In genomic region chr1:205665216-205665757, GRCh38 we compare ENCODE assay signal across 1 cellular context.
TF ChIP-seq lines count a peak whose summit lies in the region.

No MANE protein-coding gene starts in this region.

TF ChIP-seq in GM12878, 131 proteins besides CTCF, POLR2A, EP300 and RAD21:
- TF ChIP-seq EED (IDR thresholded peaks at IDR 0.05; ENCODE audit: low read depth) (peak; percentile 79), IKZF2 (IDR thresholded peaks at IDR 0.05) (peak; percentile 46 to 55; a peak in 2 of 4 replicates), TCF12 (IDR thresholded peaks at IDR 0.05; ENCODE audit: low read depth, low read length) (0 out of 2 replicates have a peak, but pooled peaks have one; percentile 37), RUNX3 (IDR thresholded peaks at IDR 0.05; ENCODE audit: low read length) (peak; percentile 66), RAD51 (IDR thresholded peaks at IDR 0.05) (peak; percentile 50; the same call in 1 of the 2 replicates), TCF3 (IDR thresholded peaks at IDR 0.05; ENCODE audit: borderline replicate concordance, insufficient read depth, low read depth, low read length) (peak; percentile 87), CEBPB (IDR thresholded peaks at IDR 0.05; ENCODE audit: borderline replicate concordance in 1 of 2, low read depth in 2 of 2, low read length in 2 of 2) (no peak), BHLHE40 (IDR thresholded peaks at IDR 0.05; ENCODE audit: borderline replicate concordance in 1 of 2, low read depth in 2 of 2, low read length in 1 of 2) (peak in 1 of 2 experiments; percentile 61; a peak in 1 of 4 replicates), IKZF1 (conservative IDR thresholded peaks at IDR 0.05) (peak; percentile 47), PBX3 (IDR thresholded peaks at IDR 0.05; ENCODE audit: insufficient replicate concordance, low read depth, low read length) (no peak), RCOR1 (conservative IDR thresholded peaks at IDR 0.05; ENCODE audit: low read depth, low read length) (no peak)
- TF ChIP-seq, protein P1, sequence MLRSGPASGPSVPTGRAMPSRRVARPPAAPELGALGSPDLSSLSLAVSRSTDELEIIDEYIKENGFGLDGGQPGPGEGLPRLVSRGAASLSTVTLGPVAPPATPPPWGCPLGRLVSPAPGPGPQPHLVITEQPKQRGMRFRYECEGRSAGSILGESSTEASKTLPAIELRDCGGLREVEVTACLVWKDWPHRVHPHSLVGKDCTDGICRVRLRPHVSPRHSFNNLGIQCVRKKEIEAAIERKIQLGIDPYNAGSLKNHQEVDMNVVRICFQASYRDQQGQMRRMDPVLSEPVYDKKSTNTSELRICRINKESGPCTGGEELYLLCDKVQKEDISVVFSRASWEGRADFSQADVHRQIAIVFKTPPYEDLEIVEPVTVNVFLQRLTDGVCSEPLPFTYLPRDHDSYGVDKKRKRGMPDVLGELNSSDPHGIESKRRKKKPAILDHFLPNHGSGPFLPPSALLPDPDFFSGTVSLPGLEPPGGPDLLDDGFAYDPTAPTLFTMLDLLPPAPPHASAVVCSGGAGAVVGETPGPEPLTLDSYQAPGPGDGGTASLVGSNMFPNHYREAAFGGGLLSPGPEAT (IDR thresholded peaks at IDR 0.05; ENCODE audit: low read depth), result 0 out of 2 replicates have a peak, but pooled peaks have one; percentile 22
- TF ChIP-seq, protein P2, sequence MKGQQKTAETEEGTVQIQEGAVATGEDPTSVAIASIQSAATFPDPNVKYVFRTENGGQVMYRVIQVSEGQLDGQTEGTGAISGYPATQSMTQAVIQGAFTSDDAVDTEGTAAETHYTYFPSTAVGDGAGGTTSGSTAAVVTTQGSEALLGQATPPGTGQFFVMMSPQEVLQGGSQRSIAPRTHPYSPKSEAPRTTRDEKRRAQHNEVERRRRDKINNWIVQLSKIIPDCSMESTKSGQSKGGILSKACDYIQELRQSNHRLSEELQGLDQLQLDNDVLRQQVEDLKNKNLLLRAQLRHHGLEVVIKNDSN (IDR thresholded peaks at IDR 0.05; ENCODE audit: borderline replicate concordance, extremely low read length, insufficient read depth, low read depth, low read length), result peak; percentile 58
- TF ChIP-seq, protein P3, sequence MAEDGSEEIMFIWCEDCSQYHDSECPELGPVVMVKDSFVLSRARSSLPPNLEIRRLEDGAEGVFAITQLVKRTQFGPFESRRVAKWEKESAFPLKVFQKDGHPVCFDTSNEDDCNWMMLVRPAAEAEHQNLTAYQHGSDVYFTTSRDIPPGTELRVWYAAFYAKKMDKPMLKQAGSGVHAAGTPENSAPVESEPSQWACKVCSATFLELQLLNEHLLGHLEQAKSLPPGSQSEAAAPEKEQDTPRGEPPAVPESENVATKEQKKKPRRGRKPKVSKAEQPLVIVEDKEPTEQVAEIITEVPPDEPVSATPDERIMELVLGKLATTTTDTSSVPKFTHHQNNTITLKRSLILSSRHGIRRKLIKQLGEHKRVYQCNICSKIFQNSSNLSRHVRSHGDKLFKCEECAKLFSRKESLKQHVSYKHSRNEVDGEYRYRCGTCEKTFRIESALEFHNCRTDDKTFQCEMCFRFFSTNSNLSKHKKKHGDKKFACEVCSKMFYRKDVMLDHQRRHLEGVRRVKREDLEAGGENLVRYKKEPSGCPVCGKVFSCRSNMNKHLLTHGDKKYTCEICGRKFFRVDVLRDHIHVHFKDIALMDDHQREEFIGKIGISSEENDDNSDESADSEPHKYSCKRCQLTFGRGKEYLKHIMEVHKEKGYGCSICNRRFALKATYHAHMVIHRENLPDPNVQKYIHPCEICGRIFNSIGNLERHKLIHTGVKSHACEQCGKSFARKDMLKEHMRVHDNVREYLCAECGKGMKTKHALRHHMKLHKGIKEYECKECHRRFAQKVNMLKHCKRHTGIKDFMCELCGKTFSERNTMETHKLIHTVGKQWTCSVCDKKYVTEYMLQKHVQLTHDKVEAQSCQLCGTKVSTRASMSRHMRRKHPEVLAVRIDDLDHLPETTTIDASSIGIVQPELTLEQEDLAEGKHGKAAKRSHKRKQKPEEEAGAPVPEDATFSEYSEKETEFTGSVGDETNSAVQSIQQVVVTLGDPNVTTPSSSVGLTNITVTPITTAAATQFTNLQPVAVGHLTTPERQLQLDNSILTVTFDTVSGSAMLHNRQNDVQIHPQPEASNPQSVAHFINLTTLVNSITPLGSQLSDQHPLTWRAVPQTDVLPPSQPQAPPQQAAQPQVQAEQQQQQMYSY (CRISPR knock-in tag; IDR thresholded peaks at IDR 0.05), result no peak
TF ChIP-seq in GM12878: peak in this region for 10.
